ENCODE assay signal across 8 cellular contexts in genomic region chr1:112501810-112502641, GRCh38. TPM values are rescaled to one million over a fixed set of nuclear protein-coding genes. Genes with fewer than 3 reads are reported as not detected.
A peak's percentile ranks its signal among the peaks of the same experiment; 100 is the strongest.
DNase-seq lines count a peak whose midpoint lies in the region; ATAC-seq, FAIRE-seq and TF ChIP-seq lines count a peak whose summit lies in the region.

No MANE protein-coding gene starts in this region.

- POLR2A ChIA-PET in A673 (lab: Charles Lee; ENCODE audit: low non-redundant PET), result no interaction called here

- ATAC-seq in GM19025 (IDR thresholded peaks at IDR 0.05; ENCODE audit: low read depth, unreplicated experiment), result peak; percentile 71
- ATAC-seq in central memory CD8-positive, alpha-beta T cell (replicated peaks; ENCODE audit: extremely low read depth, poor library complexity, severe bottlenecking), result peak; percentile 69

- H3K4me3 Mint-ChIP-seq in central memory CD8-positive, alpha-beta T cell, result peak overlapping the region; percentile 68

- peak; percentile 75 for TF ChIP-seq CTCF in A673 (conservative IDR thresholded peaks at IDR 0.05; ENCODE audit: low read depth, low read length)

- no peak overlapping the region for H3K27ac Mint-ChIP-seq in central memory CD8-positive, alpha-beta T cell (ENCODE audit: low read depth)

- DNase-seq in A673 (ENCODE audit: low spot score), result peak; percentile 78
- DNase-seq in NCI-H146 (lab: John Stamatoyannopoulos, UW), result peak; percentile 59
- peak; percentile 14 for DNase-seq in activated CD4-positive, CD25-positive, alpha-beta regulatory T cell treated with anti-CD3 and anti-CD28 coated beads, Interleukin-2, amount 50 U/mL, for 16 hours (ENCODE audit: low read depth, low spot score)
- DNase-seq in central memory CD8-positive, alpha-beta T cell (ENCODE audit: low spot score in 2 of 2), result peak in 1 of 2 donors; percentile 34
- DNase-seq in iris pigment epithelial cell (ENCODE audit: low read depth), result peak; percentile 81
- peak; percentile 77 for DNase-seq in small intestine
- no peak for DNase-seq in NCI-H187 treated with DMSO at 0.1 percent for 48 hours (lab: John Stamatoyannopoulos, UW)

- no peak for FAIRE-seq in small intestine (lab: Jason Lieb, UNC)

- H3K36me3 ChIP-seq in A673 (ENCODE audit: insufficient read depth, low read length, poor library complexity, severe bottlenecking) (no peaks in the 10 kb centered on the region), small intestine (ENCODE audit: control insufficient read depth in 2 of 2, insufficient read depth in 2 of 2, low read length in 2 of 2) (no peaks in the 10 kb centered on the region)

- no peak overlapping the region for H3K27ac ChIP-seq in A673 (ENCODE audit: low read depth, low read length, poor library complexity, severe bottlenecking)
- no peak overlapping the region for H3K27ac ChIP-seq in small intestine (ENCODE audit: low read depth in 1 of 2, low read length in 1 of 2)

- H3K27me3 ChIP-seq in A673 (replicated peaks; ENCODE audit: insufficient read depth, low read depth, low read length, poor library complexity) (no peaks in the 10 kb centered on the region), small intestine (ENCODE audit: control insufficient read depth in 2 of 2, insufficient read depth in 2 of 2, low read length in 2 of 2) (no peaks in the 10 kb centered on the region)

- no peaks in the 10 kb centered on the region for H3K9me3 ChIP-seq in A673 (ENCODE audit: low read depth, low read length, poor library complexity, severe bottlenecking)
- H3K9me3 ChIP-seq in small intestine (ENCODE audit: control insufficient read depth, low read depth), result no peaks in the 10 kb centered on the region

- BruUV-seq in A673 (replicated peaks; lab: Mats Ljungman, UMichigan), result no TSS peak

- H3K4me1 ChIP-seq in A673 (ENCODE audit: insufficient read depth, low read length, poor library complexity, severe bottlenecking) (no peaks in the 10 kb centered on the region), small intestine (ENCODE audit: control insufficient read depth in 2 of 2, insufficient read depth in 1 of 2, low read depth in 1 of 2, low read length in 1 of 2) (peaks cover 0 to 4% of the 10 kb centered on the region in 2 donors)

- intact Hi-C loops in A673 (cut with micrococcal nuclease; ENCODE audit: unreplicated experiment), result loop anchor here (2.0 to 5.0 kb wide), 2 partner anchors 117 to 205 kb away; partner anchors contain the start of genes CAPZA1, RHOC and ST7L

- CTCF ChIA-PET in A673 (lab: Charles Lee), result interaction anchor here (0.6 to 1.2 kb wide), 5 partner anchors 112 to 300 kb away, joined by 3 to 10 read pairs (median 4); partner anchors contain the start of gene MOV10

- H3K4me3 ChIP-seq in A673 (ENCODE audit: low read depth, low read length, poor library complexity, severe bottlenecking), result peak overlapping the region; percentile 55
- peak overlapping the region; percentile 20 to 59 for H3K4me3 ChIP-seq in small intestine (ENCODE audit: low read depth in 1 of 2, low read length in 2 of 2)

- no peaks in the 10 kb centered on the region for H3K9me3 Mint-ChIP-seq in central memory CD8-positive, alpha-beta T cell

- no peaks in the 10 kb centered on the region for H3K36me3 Mint-ChIP-seq in central memory CD8-positive, alpha-beta T cell (ENCODE audit: insufficient read depth)

- H3K4me1 Mint-ChIP-seq in central memory CD8-positive, alpha-beta T cell, result peaks cover 3% of the 10 kb centered on the region

- H3K27me3 Mint-ChIP-seq in central memory CD8-positive, alpha-beta T cell, result peaks cover 83% of the 10 kb centered on the region

- WGBS in small intestine, 3 donors, result 3% methylated on average over 61 to 65 of the region's 65 CpGs

RNA-seq across cellular contexts. Expression of gene WNT2B, which starts 6.7 kb away (rescaled TPM):
- 0.32 and 0.52 TPM in 2 replicates for total RNA-seq in A673 (2021)
- 1 to 10 TPM; 1.6 to 3.6 (median 3.6) TPM for polyA plus RNA-seq in small intestine
